1 cellular context compared by ENCODE assay signal in the genomic region with DNA sequence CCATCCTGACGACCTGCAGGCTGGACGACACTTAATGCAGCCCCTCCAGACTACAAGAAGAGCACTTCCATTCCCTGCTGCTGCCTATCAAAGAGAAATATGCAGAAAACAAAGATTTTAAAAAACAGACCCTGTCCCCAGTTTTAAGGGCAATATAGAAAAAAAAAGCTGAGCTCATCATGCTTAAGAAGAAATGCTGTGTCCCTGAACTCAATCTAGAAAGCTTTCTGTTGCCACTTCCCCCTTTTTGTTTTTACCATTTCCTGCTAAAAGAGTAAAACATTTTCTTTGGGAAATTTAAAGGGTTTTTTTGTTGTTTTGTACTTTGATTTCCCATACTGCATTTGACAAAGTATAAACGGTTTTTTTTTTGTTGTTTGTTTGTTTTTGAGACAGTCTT.
TF ChIP-seq lines count a peak whose summit lies in the region.

No MANE protein-coding gene starts in this region.

TF ChIP-seq in IMR-90, 13 proteins besides CTCF, POLR2A, EP300 and RAD21:
- TF ChIP-seq, protein P1, sequence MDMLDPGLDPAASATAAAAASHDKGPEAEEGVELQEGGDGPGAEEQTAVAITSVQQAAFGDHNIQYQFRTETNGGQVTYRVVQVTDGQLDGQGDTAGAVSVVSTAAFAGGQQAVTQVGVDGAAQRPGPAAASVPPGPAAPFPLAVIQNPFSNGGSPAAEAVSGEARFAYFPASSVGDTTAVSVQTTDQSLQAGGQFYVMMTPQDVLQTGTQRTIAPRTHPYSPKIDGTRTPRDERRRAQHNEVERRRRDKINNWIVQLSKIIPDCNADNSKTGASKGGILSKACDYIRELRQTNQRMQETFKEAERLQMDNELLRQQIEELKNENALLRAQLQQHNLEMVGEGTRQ (IDR thresholded peaks at IDR 0.05; ENCODE audit: low read depth, low read length) = no peak
- TF ChIP-seq MAZ (IDR thresholded peaks at IDR 0.05; ENCODE audit: borderline replicate concordance, low read depth, low read length) = no peak
